ENCODE assay signal across 15 cellular contexts in the genomic region with DNA sequence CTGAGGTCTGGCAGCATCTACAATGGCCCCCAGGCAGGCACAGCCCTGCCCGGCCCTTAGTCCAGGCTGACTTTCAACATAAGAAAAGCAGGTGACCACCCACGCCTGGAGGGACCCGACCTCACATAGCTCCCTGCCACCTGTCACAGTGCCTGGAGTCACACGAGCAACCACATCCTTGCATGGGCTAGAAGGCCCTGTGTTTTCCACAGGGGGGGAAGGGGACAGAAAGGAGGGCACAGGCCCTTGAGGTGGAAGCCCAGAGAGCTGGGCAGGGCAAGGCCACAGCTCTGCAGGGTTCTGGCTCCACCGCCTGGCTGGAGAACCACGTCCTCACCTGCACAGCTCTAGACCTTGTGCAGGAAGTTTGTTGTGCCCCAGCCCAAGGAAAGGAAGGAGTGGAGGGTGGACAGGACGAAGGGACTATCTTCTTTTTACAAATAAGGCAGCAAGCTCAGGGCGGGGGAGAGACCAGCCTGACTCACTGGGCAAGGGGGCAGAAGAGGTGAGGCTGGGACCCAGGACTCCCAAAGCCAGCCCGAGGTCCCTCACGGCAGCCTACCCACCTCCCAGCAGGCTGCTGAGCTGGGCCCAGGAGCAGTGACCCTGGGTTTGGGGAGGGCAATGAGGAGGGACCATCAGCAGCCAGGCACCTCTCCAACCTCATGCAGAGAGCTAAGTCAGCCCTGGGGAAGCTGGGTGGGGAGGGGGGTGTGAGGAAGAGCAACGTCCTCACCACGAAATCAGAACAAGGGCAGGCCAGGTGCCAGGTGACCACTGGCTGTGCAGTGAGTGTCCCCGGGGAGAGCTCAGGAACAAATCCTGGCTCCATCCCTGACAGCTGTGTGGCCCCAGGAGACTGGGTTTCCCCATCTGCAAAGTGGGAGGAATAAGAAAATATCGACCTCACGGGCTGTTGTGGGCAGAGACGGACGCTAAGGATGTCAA. TPM values are rescaled to one million over a fixed set of nuclear protein-coding genes. Genes with fewer than 3 reads are reported as not detected.
DNase-seq lines count a peak whose midpoint lies in the region; ATAC-seq and TF ChIP-seq lines count a peak whose summit lies in the region.
"Had no signal": no experiment of that assay in that cellular context is flagged by ENCODE, and none has a peak within 500 bp of the region (broad histone marks: within the 10 kb centered on the region; RNA-seq: fewer than 3 reads in every experiment).

No MANE protein-coding gene starts in this region.

- CTCF ChIA-PET in CD8-positive, alpha-beta memory T cell (lab: Charles Lee) = interaction anchor here (0.8 to 2.3 kb wide), 15 partner anchors 8 to 107 kb away, joined by 3 to 7 read pairs (median 3); no protein-coding TSS in a partner anchor

- peak; percentile 33 for DNase-seq in CD14-positive monocyte (ENCODE audit: low spot score)
- DNase-seq in CD8-positive, alpha-beta memory T cell = peak in 1 of 5 donors; percentile 53
- peak; percentile 29 for DNase-seq in UCSD-AML1 (lab: John Stamatoyannopoulos, UW; ENCODE audit: unreplicated experiment)
- peak in 2 of 3 donors; percentile 33 to 53 for DNase-seq in mucosa of descending colon
- no peak for DNase-seq in MG63
- DNase-seq in SJCRH30 = no peak
- DNase-seq in EL = no peak
- DNase-seq in AG20443 (ENCODE audit: low spot score) = no peak
- DNase-seq: activated CD4-positive, alpha-beta T cell treated with anti-CD3 and anti-CD28 coated beads, Interleukin-2, amount 50 U/mL, for 1 hour; GDM1; HFFc6 had no signal

- no peak for ATAC-seq in mucosa of descending colon

- H3K4me1 Mint-ChIP-seq in CD14-positive monocyte = peaks cover 19% of the 10 kb centered on the region
- peaks cover 51 to 81% (median 55%) of the 10 kb centered on the region in 3 donors for H3K4me1 Mint-ChIP-seq in CD8-positive, alpha-beta memory T cell

- H3K27me3 Mint-ChIP-seq in CD14-positive monocyte (ENCODE audit: low read depth in 3 of 3) = peaks cover 9 to 17% (median 16%) of the 10 kb centered on the region in 3 donors
- no peaks in the 10 kb centered on the region for H3K27me3 Mint-ChIP-seq in CD8-positive, alpha-beta memory T cell

- no peak overlapping the region for H3K4me3 Mint-ChIP-seq in CD14-positive monocyte
- H3K4me3 Mint-ChIP-seq in CD8-positive, alpha-beta memory T cell = peak overlapping the region in 6 of 7 donors; percentile 10 to 70 (median 44)
- H3K4me3 Mint-ChIP-seq: HFFc6 had no signal

- H3K36me3 ChIP-seq in CD8-positive, alpha-beta memory T cell (ENCODE audit: insufficient read depth, low read length) = no peaks in the 10 kb centered on the region
- H3K36me3 ChIP-seq in mucosa of descending colon (ENCODE audit: low read depth) = no peaks in the 10 kb centered on the region
- H3K36me3 ChIP-seq in MG63 = no peaks in the 10 kb centered on the region
- no peaks in the 10 kb centered on the region for H3K36me3 ChIP-seq in SJCRH30
- H3K36me3 ChIP-seq: cardiac muscle cell had no signal

- peaks cover 55% of the 10 kb centered on the region for H3K4me1 ChIP-seq in CD8-positive, alpha-beta memory T cell (ENCODE audit: insufficient read depth, low read length)
- H3K4me1 ChIP-seq in mucosa of descending colon (ENCODE audit: low read depth) = peaks cover 40% of the 10 kb centered on the region
- H3K4me1 ChIP-seq in SJCRH30 = no peaks in the 10 kb centered on the region

- no peak overlapping the region for H3K4me3 ChIP-seq in CD8-positive, alpha-beta memory T cell (ENCODE audit: low read length)
- H3K4me3 ChIP-seq in mucosa of descending colon (no peak overlapping the region), MG63 (no peak overlapping the region), SJCRH30 (no peak overlapping the region)
- H3K4me3 ChIP-seq: cardiac muscle cell, smooth muscle cell had no signal

- peaks cover 0 to 3% (median 0%) of the 10 kb centered on the region in 7 donors for H3K9me3 Mint-ChIP-seq in CD14-positive monocyte
- no peaks in the 10 kb centered on the region for H3K9me3 Mint-ChIP-seq in CD8-positive, alpha-beta memory T cell
- H3K9me3 Mint-ChIP-seq: HFFc6 had no signal

- H3K27me3 ChIP-seq in CD8-positive, alpha-beta memory T cell (ENCODE audit: insufficient read depth, low read length, poor library complexity, severe bottlenecking) = no peaks in the 10 kb centered on the region
- H3K27me3 ChIP-seq in MG63 = no peaks in the 10 kb centered on the region
- no peaks in the 10 kb centered on the region for H3K27me3 ChIP-seq in SJCRH30
- H3K27me3 ChIP-seq: cardiac muscle cell had no signal

- no peaks in the 10 kb centered on the region for H3K36me3 Mint-ChIP-seq in CD14-positive monocyte
- H3K36me3 Mint-ChIP-seq in CD8-positive, alpha-beta memory T cell = peaks cover 0 to 2% (median 0%) of the 10 kb centered on the region in 3 donors

- H3K27ac Mint-ChIP-seq in CD14-positive monocyte = peak overlapping the region in 2 of 7 donors; percentile 40 to 46
- peak overlapping the region in 7 of 8 donors; percentile 7 to 81 (median 68) for H3K27ac Mint-ChIP-seq in CD8-positive, alpha-beta memory T cell
- H3K27ac Mint-ChIP-seq: HFFc6 had no signal

- POLR2A ChIA-PET in CD8-positive, alpha-beta memory T cell (lab: Charles Lee) = interaction anchor here (0.5 to 1.0 kb wide), 6 partner anchors 10 to 108 kb away, joined by 3 to 12 read pairs (median 4); no protein-coding TSS in a partner anchor

- no peak for TF ChIP-seq CTCF in CD14-positive monocyte (IDR thresholded peaks at IDR 0.05)
- no peak for TF ChIP-seq CTCF in mucosa of descending colon (IDR thresholded peaks at IDR 0.05)

- intact Hi-C loops in CD14-positive monocyte (cut with micrococcal nuclease) = no loop called here
- intact Hi-C loops in mucosa of descending colon (cut with DNase I, micrococcal nuclease) = no loop called here

- no peak overlapping the region for H3K27ac ChIP-seq in CD8-positive, alpha-beta memory T cell (ENCODE audit: low read depth, low read length)
- no peak overlapping the region for H3K27ac ChIP-seq in SJCRH30
- H3K27ac ChIP-seq: cardiac muscle cell had no signal

- H3K9me3 ChIP-seq in CD8-positive, alpha-beta memory T cell (ENCODE audit: low read length) = no peaks in the 10 kb centered on the region
- no peaks in the 10 kb centered on the region for H3K9me3 ChIP-seq in mucosa of descending colon
- no peaks in the 10 kb centered on the region for H3K9me3 ChIP-seq in MG63
- H3K9me3 ChIP-seq in SJCRH30 (replicated peaks) = no peaks in the 10 kb centered on the region

RNA-seq across cellular contexts. Expression of a gene that starts 4.3 kb away (rescaled TPM):
- polyA plus RNA-seq in CD14-positive monocyte = under 1 TPM; 0.14 to 0.24 TPM
- 1 to 10 TPM; 3.6 to 4.3 TPM for total RNA-seq in CD8-positive, alpha-beta memory T cell
- polyA plus RNA-seq in CD8-positive, alpha-beta memory T cell = 1.8 TPM
- 10 to 100 TPM in 2 of 3 donors, 1 to 10 TPM in 1; 8.9 to 22.5 (median 13.3) TPM for total RNA-seq in mucosa of descending colon
- total RNA-seq in MG63 (2014; rRNA removed; shearing (Covaris generic); ENCODE audit: low replicate concordance) = 3.9 and 23.9 TPM in 2 replicates
- total RNA-seq in SJCRH30 (2014; rRNA removed; shearing (Covaris generic)) = 0.08 TPM in 1 of 2 replicates, not detected in the other

RNA-seq across cellular contexts. Expression of a gene that starts 28.6 kb away (rescaled TPM):
- polyA plus RNA-seq in CD14-positive monocyte = not detected
- under 1 TPM; 0.24 to 0.62 TPM for total RNA-seq in CD8-positive, alpha-beta memory T cell
- polyA plus RNA-seq in CD8-positive, alpha-beta memory T cell = 0.59 TPM
- under 1 TPM in 2 of 3 donors, not detected in 1; 0.09 to 0.10 TPM for total RNA-seq in mucosa of descending colon
- not detected in 2 replicates for total RNA-seq in MG63 (2014; rRNA removed; shearing (Covaris generic); ENCODE audit: low replicate concordance)
- total RNA-seq in SJCRH30 (2014; rRNA removed; shearing (Covaris generic)) = not detected in 2 replicates
- total RNA-seq: HFFc6, HT-29, smooth muscle cell, subcutaneous adipose tissue had no signal
- polyA plus RNA-seq: cardiac muscle cell, smooth muscle cell had no signal

RNA-seq across cellular contexts. Expression of a gene that starts 34.0 kb away (rescaled TPM):
- polyA plus RNA-seq in CD14-positive monocyte = 1 to 10 TPM in 1 of 2 donors, under 1 TPM in 1; 0.60 to 1.7 TPM
- 100 to 1,000 TPM; 238 to 243 TPM for total RNA-seq in CD8-positive, alpha-beta memory T cell
- polyA plus RNA-seq in CD8-positive, alpha-beta memory T cell = 459 TPM
- total RNA-seq in mucosa of descending colon = 1 to 10 TPM; 4.5 to 5.8 (median 5.3) TPM
- not detected in 2 replicates for total RNA-seq in MG63 (2014; rRNA removed; shearing (Covaris generic); ENCODE audit: low replicate concordance)
- 0.13 and 0.26 TPM in 2 replicates for total RNA-seq in SJCRH30 (2014; rRNA removed; shearing (Covaris generic))
- total RNA-seq: HFFc6, HT-29 had no signal
- polyA plus RNA-seq: cardiac muscle cell had no signal

Comparison
In these comparisons a context has a peak if more than half of its experiments do, and no peak if none do; other contexts are left out.
1. DNase-seq: peak in CD14-positive monocyte (single experiment), UCSD-AML1 (single experiment) and mucosa of descending colon (2 of 3); none in MG63 (single experiment), SJCRH30 (0 of 2), EL (single experiment) and AG20443 (single experiment).
2. H3K4me3 Mint-ChIP-seq: peak in CD8-positive, alpha-beta memory T cell (6 of 7); none in CD14-positive monocyte (0 of 2).
3. RNA of a gene that starts 34.0 kb away (total RNA-seq): 238 to 243 TPM in CD8-positive, alpha-beta memory T cell; 4.5 to 5.8 TPM in mucosa of descending colon, 0.13 to 0.26 TPM in SJCRH30 and not detected in MG63; every median in the first group is over 10 times any median in the second.